ENCODE assay signal across 9 cellular contexts in the genomic region with DNA sequence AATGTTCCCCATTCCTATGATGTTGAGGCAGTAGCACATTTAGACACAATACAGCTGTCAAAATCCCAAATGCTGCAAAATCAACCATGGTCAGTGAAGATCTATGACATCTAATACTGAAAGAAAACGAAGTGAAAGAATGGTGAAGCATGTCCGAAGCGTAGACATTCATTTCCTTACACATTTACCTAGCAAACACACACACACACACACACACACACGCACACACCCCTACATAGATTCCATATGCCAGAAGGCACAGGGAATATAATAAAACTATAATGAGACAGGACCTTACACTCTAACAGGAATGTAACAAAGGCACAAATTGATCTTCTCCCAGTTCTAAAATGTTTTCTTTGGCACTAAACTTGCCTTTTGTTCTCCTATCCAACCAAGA. TPM values are rescaled to one million over a fixed set of nuclear protein-coding genes. Genes with fewer than 3 reads are reported as not detected.
DNase-seq lines count a peak whose midpoint lies in the region; ATAC-seq, FAIRE-seq and TF ChIP-seq lines count a peak whose summit lies in the region.
"Had no signal": no experiment of that assay in that cellular context is flagged by ENCODE, and none has a peak within 500 bp of the region (broad histone marks: within the 10 kb centered on the region; RNA-seq: fewer than 3 reads in every experiment).

No MANE protein-coding gene starts in this region.

- no peaks in the 10 kb centered on the region for H3K9me3 ChIP-seq in astrocyte (ENCODE audit: insufficient read depth, low read depth, low read length)
- no peaks in the 10 kb centered on the region for H3K9me3 ChIP-seq in PC-9 (ENCODE audit: insufficient read depth, low read depth)

- POLR2A ChIA-PET in PC-9 (lab: Charles Lee; ENCODE audit: unreplicated experiment): no interaction called here

- H3K27ac ChIP-seq in astrocyte (ENCODE audit: low read depth, low read length) (no peak overlapping the region), PC-9 (no peak overlapping the region)

- DNase-seq in astrocyte (ENCODE audit: low read depth) (no peak), type B pancreatic cell (ENCODE audit: extremely low spot score, unreplicated experiment) (no peak), PC-9 (no peak)
- DNase-seq in activated naive CD4-positive, alpha-beta T cell (lab: John Stamatoyannopoulos, UW): no peak
- DNase-seq: activated naive CD8-positive, alpha-beta T cell treated with anti-CD3 and anti-CD28 coated beads for 36 hours; NCI-H510A had no signal

- CTCF ChIA-PET in PC-9 (lab: Charles Lee): interaction anchor here (0.6 kb wide), 1 partner anchor 54 kb away, joined by 4 read pairs; no protein-coding TSS in a partner anchor

- H3K27ac Mint-ChIP-seq in astrocyte (ENCODE audit: unreplicated experiment) (peak overlapping the region; percentile 84), type B pancreatic cell (peak overlapping the region; percentile 14)

- H3K4me3 Mint-ChIP-seq in astrocyte (ENCODE audit: unreplicated experiment) (peak overlapping the region; percentile 78), type B pancreatic cell (no peak overlapping the region)
- H3K4me3 Mint-ChIP-seq: activated naive CD8-positive, alpha-beta T cell treated with anti-CD3 and anti-CD28 coated beads for 36 hours had no signal

- H3K4me1 Mint-ChIP-seq in astrocyte (ENCODE audit: low read depth, unreplicated experiment): peaks cover 38% of the 10 kb centered on the region
- H3K4me1 Mint-ChIP-seq in type B pancreatic cell (ENCODE audit: unreplicated experiment): peaks cover 57% of the 10 kb centered on the region

- H3K4me3 ChIP-seq in astrocyte (ENCODE audit: insufficient read depth, low read depth, low read length): peak overlapping the region; percentile 27
- no peak overlapping the region for H3K4me3 ChIP-seq in PC-9

- H3K9ac ChIP-seq in astrocyte (ENCODE audit: low read length): no peak overlapping the region

- H3K27me3 Mint-ChIP-seq in astrocyte (ENCODE audit: low read depth, unreplicated experiment): no peaks in the 10 kb centered on the region
- H3K27me3 Mint-ChIP-seq in type B pancreatic cell: no peaks in the 10 kb centered on the region
- H3K27me3 Mint-ChIP-seq: activated naive CD8-positive, alpha-beta T cell treated with anti-CD3 and anti-CD28 coated beads for 36 hours had no signal

- TF ChIP-seq CTCF in astrocyte (IDR thresholded peaks at IDR 0.05; ENCODE audit: insufficient read depth, low read depth, low read length): no peak
- TF ChIP-seq CTCF in type B pancreatic cell (conservative IDR thresholded peaks at IDR 0.05): no peak
- TF ChIP-seq CTCF in PC-9 (conservative IDR thresholded peaks at IDR 0.05): no peak

- intact Hi-C loops in PC-9 (cut with micrococcal nuclease; ENCODE audit: unreplicated experiment): no loop called here

- no peaks in the 10 kb centered on the region for H3K9me2 ChIP-seq in PC-9 (ENCODE audit: insufficient read depth)

- H3K4me2 ChIP-seq in astrocyte (ENCODE audit: low read length): peak overlapping the region; percentile 77
- no peak overlapping the region for H3K4me2 ChIP-seq in PC-9

- no peaks in the 10 kb centered on the region for H3F3A ChIP-seq in PC-9 (ENCODE audit: insufficient read depth, low read depth)

- H3K36me3 Mint-ChIP-seq in astrocyte (ENCODE audit: low read depth, unreplicated experiment) (no peaks in the 10 kb centered on the region), type B pancreatic cell (peaks cover 3% of the 10 kb centered on the region)

- peak; percentile 52 for ATAC-seq in GM19463 (IDR thresholded peaks at IDR 0.05; ENCODE audit: unreplicated experiment)
- ATAC-seq in HG03025 (IDR thresholded peaks at IDR 0.05; ENCODE audit: low FRiP score, unreplicated experiment): peak; percentile 81
- ATAC-seq in GM19452 (IDR thresholded peaks at IDR 0.05; ENCODE audit: unreplicated experiment): no peak

- H4K20me1 ChIP-seq in astrocyte (ENCODE audit: insufficient read depth, low read length) (peaks cover 17% of the 10 kb centered on the region), PC-9 (ENCODE audit: insufficient read depth) (peaks cover 36% of the 10 kb centered on the region)

- no peak overlapping the region for H2AFZ ChIP-seq in astrocyte (ENCODE audit: low read depth, low read length)
- H2AFZ ChIP-seq in PC-9: no peak overlapping the region

- no peak for FAIRE-seq in astrocyte (lab: Jason Lieb, UNC)

- peaks cover 26% of the 10 kb centered on the region for H3K4me1 ChIP-seq in astrocyte (ENCODE audit: insufficient read depth, low read length)
- no peaks in the 10 kb centered on the region for H3K4me1 ChIP-seq in PC-9 (replicated peaks; ENCODE audit: insufficient read depth)

- H3K79me2 ChIP-seq in astrocyte (ENCODE audit: insufficient read depth, low read length) (peaks cover 91% of the 10 kb centered on the region), PC-9 (ENCODE audit: low read depth) (peaks cover 98% of the 10 kb centered on the region)

- H3K9me3 Mint-ChIP-seq in astrocyte (ENCODE audit: unreplicated experiment): no peaks in the 10 kb centered on the region
- no peaks in the 10 kb centered on the region for H3K9me3 Mint-ChIP-seq in type B pancreatic cell

- no TSS peak for BruUV-seq in PC-9 (replicated peaks; lab: Mats Ljungman, UMichigan)

- H3K36me3 ChIP-seq in astrocyte (ENCODE audit: insufficient read depth, low read length) (no peaks in the 10 kb centered on the region), PC-9 (ENCODE audit: low read depth) (no peaks in the 10 kb centered on the region)

- H3K27me3 ChIP-seq in astrocyte (ENCODE audit: insufficient read depth, low read length): no peaks in the 10 kb centered on the region
- H3K27me3 ChIP-seq in PC-9 (ENCODE audit: insufficient read depth, low read depth): no peaks in the 10 kb centered on the region

RNA-seq across cellular contexts. Expression of a gene that starts 32.4 kb away (rescaled TPM):
- total RNA-seq in astrocyte (69.4 and 73.9 TPM in 2 replicates), type B pancreatic cell (ENCODE audit: low replicate concordance) (55.4 and 75.1 TPM in 2 replicates), PC-9 (2021) (66.2 and 91.9 TPM in 2 replicates)
